Comparison of ENCODE assay signal across 9 cellular contexts in genomic region chr17:8965394-8966168, GRCh38. TPM values are rescaled to one million over a fixed set of nuclear protein-coding genes. Genes with fewer than 3 reads are reported as not detected.
DNase-seq lines count a peak whose midpoint lies in the region; ATAC-seq, FAIRE-seq and TF ChIP-seq lines count a peak whose summit lies in the region.
"Had no signal": no experiment of that assay in that cellular context is flagged by ENCODE, and none has a peak within 500 bp of the region (broad histone marks: within the 10 kb centered on the region; RNA-seq: fewer than 3 reads in every experiment).

PIK3R5 (minus strand) TSS chr17:8965707; CDS start chr17:8911494, 54,213 bp downstream.

- POLR2A ChIA-PET in HepG2 (lab: Yijun Ruan, JAX), result no interaction called here
- POLR2A ChIA-PET in activated CD8-positive, alpha-beta T cell treated with anti-CD3 and anti-CD28 coated beads for 36 hours (lab: Charles Lee), result interaction anchor here (0.8 to 20.0 kb wide), 7 partner anchors 9 to 67 kb away, joined by 3 to 333 read pairs (median 8); no protein-coding TSS in a partner anchor

- no peak for TF ChIP-seq EP300 in HepG2 (IDR thresholded peaks at IDR 0.05; ENCODE audit: low read depth in 2 of 2, low read length in 2 of 2)
- TF ChIP-seq EP300 in HepG2 (CRISPR knock-in tag; IDR thresholded peaks at IDR 0.05; ENCODE audit: borderline replicate concordance), result no peak
- TF ChIP-seq EP300 in upper lobe of left lung (IDR thresholded peaks at IDR 0.05), result no peak

- H3K9ac ChIP-seq in liver (ENCODE audit: low read depth in 1 of 2, low read length in 2 of 2), result no peak within 1 kb of the TSS
- H3K9ac ChIP-seq in HepG2 (ENCODE audit: insufficient read depth, low read depth, low read length), result no peak within 1 kb of the TSS
- H3K9ac ChIP-seq in Karpas-422 (ENCODE audit: low read length), result 0 out of 2 replicates have a peak within 1 kb of the TSS, but pooled peaks have one; percentile 37

- no peaks in the 10 kb centered on the region for H3K27me3 Mint-ChIP-seq in activated CD8-positive, alpha-beta T cell treated with anti-CD3 and anti-CD28 coated beads for 36 hours

- H2AFZ ChIP-seq in HepG2 (ENCODE audit: low read length) (no peak within 1 kb of the TSS), Karpas-422 (ENCODE audit: low read length) (no peak within 1 kb of the TSS)

- no peak within 1 kb of the TSS for H3K4me2 ChIP-seq in HepG2 (ENCODE audit: low read depth, low read length)
- peak within 1 kb of the TSS; percentile 47 for H3K4me2 ChIP-seq in Karpas-422 (ENCODE audit: low read depth, low read length, poor library complexity, severe bottlenecking)

- peak within 1 kb of the TSS; percentile 32 to 49 (median 48) for H3K4me3 ChIP-seq in liver (ENCODE audit: low read depth in 1 of 3, low read length in 3 of 3)
- no peak within 1 kb of the TSS for H3K4me3 ChIP-seq in HepG2 (replicated peaks in 1 of 3; ENCODE audit: insufficient read depth in 1 of 3, low read depth in 2 of 3, low read length in 3 of 3)
- peak within 1 kb of the TSS; percentile 50; the same call in 1 of the 2 replicates for H3K4me3 ChIP-seq in Karpas-422 (ENCODE audit: low read length)
- peak within 1 kb of the TSS; percentile 26 to 67 (median 42) for H3K4me3 ChIP-seq in esophagus squamous epithelium
- peak within 1 kb of the TSS; percentile 18 to 64 (median 58) for H3K4me3 ChIP-seq in upper lobe of left lung

- no peaks in the 10 kb centered on the region for H3K9me3 ChIP-seq in liver (ENCODE audit: control insufficient read depth in 4 of 4, low read length in 3 of 4)
- H3K9me3 ChIP-seq in HepG2 (ENCODE audit: low read length), result no peaks in the 10 kb centered on the region
- no peaks in the 10 kb centered on the region for H3K9me3 ChIP-seq in Karpas-422 (ENCODE audit: low read length)
- H3K9me3 ChIP-seq in esophagus squamous epithelium, result no peaks in the 10 kb centered on the region
- H3K9me3 ChIP-seq in upper lobe of left lung, result no peaks in the 10 kb centered on the region

- H3K4me1 Mint-ChIP-seq in activated CD8-positive, alpha-beta T cell treated with anti-CD3 and anti-CD28 coated beads for 36 hours (ENCODE audit: low read depth), result peaks cover 51% of the 10 kb centered on the region

- peak within 1 kb of the TSS; percentile 100 for H3K27ac Mint-ChIP-seq in activated CD8-positive, alpha-beta T cell treated with anti-CD3 and anti-CD28 coated beads for 36 hours

- H3K4me3 Mint-ChIP-seq in activated CD8-positive, alpha-beta T cell treated with anti-CD3 and anti-CD28 coated beads for 36 hours, result peak within 1 kb of the TSS; percentile 97

- TF ChIP-seq POLR2A in HepG2 (IDR thresholded peaks at IDR 0.05; ENCODE audit: insufficient read depth in 1 of 2, low read depth in 2 of 2, low read length in 2 of 2) (no peak), esophagus squamous epithelium (IDR thresholded peaks at IDR 0.05) (peak in 1 of 4 donors; percentile 63), upper lobe of left lung (IDR thresholded peaks at IDR 0.05) (peak in 1 of 4 donors; percentile 83)

- TF ChIP-seq CTCF in liver (IDR thresholded peaks at IDR 0.05; ENCODE audit: low read depth, low read length, missing input control) (no peak), HepG2 (CRISPR knock-in tag; IDR thresholded peaks at IDR 0.05) (no peak), esophagus squamous epithelium (IDR thresholded peaks at IDR 0.05) (peak in 1 of 6 experiments; percentile 29), upper lobe of left lung (IDR thresholded peaks at IDR 0.05) (peak in 4 of 6 experiments; percentile 29 to 40 (median 35))
- peak; percentile 53 for TF ChIP-seq CTCF in activated CD8-positive, alpha-beta T cell treated with anti-CD3 and anti-CD28 coated beads for 36 hours (IDR thresholded peaks at IDR 0.05)

- peaks cover 3% of the 10 kb centered on the region; the same call in 1 of the 2 replicates for H3K9me2 ChIP-seq in Karpas-422 (replicated peaks; ENCODE audit: insufficient read depth, low read length)

- H4K20me1 ChIP-seq in HepG2 (ENCODE audit: insufficient read depth, low read length) (no peaks in the 10 kb centered on the region), Karpas-422 (ENCODE audit: insufficient read depth, low read depth, low read length) (no peaks in the 10 kb centered on the region)

- CTCF ChIA-PET in HepG2 (lab: Yijun Ruan, JAX; ENCODE audit: low intra/inter-chr PET ratio, low total read pairs), result no interaction called here
- CTCF ChIA-PET in activated CD8-positive, alpha-beta T cell treated with anti-CD3 and anti-CD28 coated beads for 36 hours (lab: Charles Lee), result interaction anchor here (0.8 to 3.2 kb wide), 7 partner anchors 12 to 70 kb away, joined by 3 to 15 read pairs (median 4); no protein-coding TSS in a partner anchor

- DNase-seq in HepG2 (ENCODE audit: low spot score) (no peak), Karpas-422 (peak; percentile 70), esophagus squamous epithelium (lab: John Stamatoyannopoulos, UW) (no peak), pons (ENCODE audit: low spot score) (peak; percentile 28), upper lobe of left lung (peak; percentile 73 to 95), NCI-H1417 treated with DMSO at 0.1 percent for 48 hours (lab: John Stamatoyannopoulos, UW) (no peak)
- peak; percentile 81 for DNase-seq in activated CD8-positive, alpha-beta T cell treated with anti-CD3 and anti-CD28 coated beads for 36 hours

- H3K36me3 Mint-ChIP-seq in activated CD8-positive, alpha-beta T cell treated with anti-CD3 and anti-CD28 coated beads for 36 hours (ENCODE audit: low read depth), result peaks cover 36% of the 10 kb centered on the region

- 6% methylated on average over 72 of the region's 72 CpGs for WGBS in liver
- 86% methylated on average over 28 of the region's 72 CpGs for WGBS in HepG2 (ENCODE audit: low lambda C conversion rate)
- WGBS in esophagus squamous epithelium, 2 donors, result 10 to 13% methylated on average over 11 to 13 of the region's 72 CpGs
- 4 to 6% methylated on average over 14 to 30 of the region's 72 CpGs for WGBS in upper lobe of left lung, 2 donors

- H3K4me1 ChIP-seq in liver (ENCODE audit: control insufficient read depth in 4 of 4, insufficient read depth in 4 of 4, low read length in 3 of 4), result peaks cover 0 to 5% (median 0%) of the 10 kb centered on the region in 4 donors
- no peaks in the 10 kb centered on the region for H3K4me1 ChIP-seq in HepG2 (ENCODE audit: insufficient read depth, low read length)
- H3K4me1 ChIP-seq in Karpas-422 (ENCODE audit: low read length), result no peaks in the 10 kb centered on the region; the same call in 1 of the 2 replicates
- H3K4me1 ChIP-seq in esophagus squamous epithelium, result peaks cover 0 to 12% (median 0%) of the 10 kb centered on the region in 3 donors
- H3K4me1 ChIP-seq in upper lobe of left lung, result peaks cover 0 to 17% (median 5%) of the 10 kb centered on the region in 4 donors

- BruUV-seq in HepG2 (replicated peaks; lab: Mats Ljungman, UMichigan), result no TSS peak

- H3K79me2 ChIP-seq in HepG2 (ENCODE audit: insufficient read depth, low read length) (no peaks in the 10 kb centered on the region), Karpas-422 (ENCODE audit: low read length) (no peaks in the 10 kb centered on the region)

- in situ Hi-C loops in HepG2 (cut with HindIII; ENCODE audit: extremely low pct_ligation_motif_present, low pct_unique_long_range_greater_than_20kb), result no loop called here

- intact Hi-C loops in HepG2 (cut with micrococcal nuclease; ENCODE audit: unreplicated experiment) (no loop called here), esophagus squamous epithelium (cut with DNase I) (no loop called here)
- intact Hi-C loops in activated CD8-positive, alpha-beta T cell treated with anti-CD3 and anti-CD28 coated beads for 36 hours (cut with micrococcal nuclease), result no loop called here

- H3K27me3 ChIP-seq in liver (ENCODE audit: control insufficient read depth in 4 of 4, insufficient read depth in 4 of 4, low read length in 3 of 4) (peaks cover 0 to 4% (median 2%) of the 10 kb centered on the region in 4 donors), HepG2 (ENCODE audit: control insufficient read depth in 1 of 2, insufficient read depth in 2 of 2, low read length in 2 of 2) (0 out of 5 replicates have a peak, but pooled peaks cover 0 to 4% of the 10 kb centered on the region in 2 experiments), Karpas-422 (ENCODE audit: low read length) (no peaks in the 10 kb centered on the region), esophagus squamous epithelium (peaks cover 0 to 58% (median 5%) of the 10 kb centered on the region in 4 donors), upper lobe of left lung (peaks cover 0 to 17% (median 8%) of the 10 kb centered on the region in 4 donors)

- ATAC-seq in HepG2, result no peak
- ATAC-seq in activated CD8-positive, alpha-beta T cell treated with anti-CD3 and anti-CD28 coated beads for 36 hours, result peak; percentile 77
- ATAC-seq in upper lobe of left lung (ENCODE audit: low FRiP score in 2 of 2), result peak; percentile 79 to 92

- H3K27ac ChIP-seq in liver (ENCODE audit: low read depth in 1 of 2, low read length in 2 of 2), result peak within 1 kb of the TSS; percentile 73 to 78
- no peak within 1 kb of the TSS for H3K27ac ChIP-seq in HepG2 (ENCODE audit: extremely low read length, insufficient read depth, low read length)
- H3K27ac ChIP-seq in Karpas-422 (ENCODE audit: low read length), result no peak within 1 kb of the TSS
- peak within 1 kb of the TSS; percentile 52 to 85 (median 70) for H3K27ac ChIP-seq in esophagus squamous epithelium
- H3K27ac ChIP-seq in upper lobe of left lung, result peak within 1 kb of the TSS; percentile 81 to 97 (median 88)

- TF ChIP-seq RAD21 in liver (IDR thresholded peaks at IDR 0.05) (no peak), HepG2 (CRISPR knock-in tag; IDR thresholded peaks at IDR 0.05) (no peak)

- H3K36me3 ChIP-seq in liver (ENCODE audit: control insufficient read depth in 4 of 4, insufficient read depth in 3 of 4, low read depth in 1 of 4, low read length in 3 of 4), result no peaks in the 10 kb centered on the region
- no peaks in the 10 kb centered on the region for H3K36me3 ChIP-seq in HepG2 (replicated peaks in 1 of 2; ENCODE audit: control insufficient read depth in 1 of 2, insufficient read depth in 2 of 2, low read length in 2 of 2)
- no peaks in the 10 kb centered on the region for H3K36me3 ChIP-seq in Karpas-422 (ENCODE audit: insufficient read depth, low read length)
- H3K36me3 ChIP-seq in esophagus squamous epithelium, result no peaks in the 10 kb centered on the region
- H3K36me3 ChIP-seq in upper lobe of left lung, result no peaks in the 10 kb centered on the region

- no peak for FAIRE-seq in HepG2 (lab: Jason Lieb, UNC)
- FAIRE-seq: endometrium had no signal

- peaks cover 15% of the 10 kb centered on the region for H3K9me3 Mint-ChIP-seq in activated CD8-positive, alpha-beta T cell treated with anti-CD3 and anti-CD28 coated beads for 36 hours

RNA-seq across cellular contexts. Expression of gene PIK3R5, which starts in this region (rescaled TPM):
- total RNA-seq in liver (1 to 10 TPM; 2.9 to 7.8 TPM), HepG2 (2016; rRNA removed; fragmentation: Illumina TruSeq; extraction: Trizol) (not detected in 2 replicates), esophagus squamous epithelium (1 to 10 TPM; 1.8 to 8.8 (median 3.1) TPM), upper lobe of left lung (100 to 1,000 TPM in 1 of 6 donors, 10 to 100 TPM in 5; 22.3 to 175 (median 49.8) TPM)
- polyA plus RNA-seq in liver (1 to 10 TPM in 1 of 2 donors, under 1 TPM in 1; 0.93 to 2.3 TPM), HepG2 (2011; rRNA removed) (not detected in 2 replicates)
- total RNA-seq in HepG2 (2016; cell fraction: cytosol; rRNA removed; fragmentation: Illumina TruSeq; extraction: Trizol; ENCODE audit: low read depth), result not detected in 2 replicates
- not detected in 2 replicates for total RNA-seq in HepG2 (2016; cell fraction: insoluble cytoplasmic fraction; rRNA removed; fragmentation: Illumina TruSeq; extraction: Trizol)
- not detected in 2 replicates for total RNA-seq in HepG2 (2016; cell fraction: membrane; rRNA removed; fragmentation: Illumina TruSeq; extraction: Trizol)
- not detected in 2 replicates for total RNA-seq in HepG2 (2016; cell fraction: nucleus; rRNA removed; fragmentation: Illumina TruSeq; extraction: Trizol)
- polyA plus RNA-seq in HepG2 (2011; cell fraction: cytosol; rRNA removed), result not detected in 2 replicates
- polyA plus RNA-seq in HepG2 (2011; cell fraction: nucleus; rRNA removed), result 0.09 TPM in 1 of 2 replicates, not detected in the other
- not detected in 2 replicates for polyA plus RNA-seq in HepG2 (2012)
- not detected in 2 replicates for polyA plus RNA-seq in HepG2 (2016; cell fraction: cytosol; fragmentation: Illumina TruSeq; extraction: Trizol; ENCODE audit: low read depth)
- not detected in 2 replicates for polyA plus RNA-seq in HepG2 (2016; cell fraction: insoluble cytoplasmic fraction; fragmentation: Illumina TruSeq; extraction: Trizol; ENCODE audit: low read depth)
- not detected in 2 replicates for polyA plus RNA-seq in HepG2 (2016; cell fraction: membrane; fragmentation: Illumina TruSeq; extraction: Trizol; ENCODE audit: low read depth)
- not detected in 2 replicates for polyA plus RNA-seq in HepG2 (2016; cell fraction: nucleus; fragmentation: Illumina TruSeq; extraction: Trizol; ENCODE audit: insufficient read depth, low read depth)
- polyA minus RNA-seq in HepG2 (2011; rRNA and poly(A)+ RNA removed; ENCODE audit: low replicate concordance), result 0.19 TPM in 1 of 2 replicates, not detected in the other
- polyA minus RNA-seq in HepG2 (2011; cell fraction: cytosol; rRNA and poly(A)+ RNA removed), result not detected in 2 replicates
- polyA minus RNA-seq in HepG2 (2011; cell fraction: nucleus; rRNA and poly(A)+ RNA removed), result not detected in 2 replicates
- not detected in 2 replicates for total RNA-seq in Karpas-422 (2014; rRNA removed; shearing (Covaris generic); ENCODE audit: low replicate concordance)
- total RNA-seq in activated CD8-positive, alpha-beta T cell treated with anti-CD3 and anti-CD28 coated beads for 36 hours, result 10 to 100 TPM; 46.7 to 50.4 TPM

Comparison
In these comparisons a context has a peak if more than half of its experiments do, and no peak if none do; other contexts are left out.
1. H3K27ac ChIP-seq: peak in liver (2 of 2), esophagus squamous epithelium (4 of 4) and upper lobe of left lung (4 of 4); none in HepG2 (single experiment) and Karpas-422 (single experiment).
2. H3K4me3 ChIP-seq: peak in liver (3 of 3), esophagus squamous epithelium (4 of 4) and upper lobe of left lung (4 of 4); none in HepG2 (0 of 3).
3. Peak in DNase-seq, H3K4me3 ChIP-seq, H3K9ac ChIP-seq and H3K4me2 ChIP-seq in Karpas-422; RNA of the gene not detected or under 1 TPM.
4. CTCF ChIP-seq: peak in activated CD8-positive, alpha-beta T cell treated with anti-CD3 and anti-CD28 coated beads for 36 hours (single experiment) and upper lobe of left lung (4 of 6); none in liver (single experiment) and HepG2 (single experiment).
5. DNase-seq: peak in activated CD8-positive, alpha-beta T cell treated with anti-CD3 and anti-CD28 coated beads for 36 hours (single experiment), pons (single experiment) and upper lobe of left lung (2 of 2); none in HepG2 (single experiment), esophagus squamous epithelium (single experiment) and NCI-H1417 treated with DMSO at 0.1 percent for 48 hours (single experiment).